29 cellular contexts compared by ENCODE assay signal in genomic region chr11:116190206-116190605, GRCh38.
"Had no signal": no experiment of that assay in that cellular context is flagged by ENCODE, and none has a peak within 500 bp of the region (broad histone marks: within the 10 kb centered on the region; RNA-seq: fewer than 3 reads in every experiment).

No MANE protein-coding gene starts in this region.

- H3K4me3 ChIP-seq: colonic mucosa, esophagus squamous epithelium, left ventricle myocardium inferior, lung, mucosa of descending colon, thoracic aorta, vagina had no signal

- H3K27ac ChIP-seq: colonic mucosa, epithelial cell of prostate, esophagus squamous epithelium, left ventricle myocardium inferior, thoracic aorta, vagina, VCaP had no signal

- H3K4me1 ChIP-seq: colonic mucosa had no signal

- H3K4me3 Mint-ChIP-seq: activated T-cell treated with anti-CD3 and anti-CD28 coated beads, Interleukin-2, amount 50 U/mL, for 72 hours; natural killer cell treated with Interleukin-12 subunit alpha and Interleukin-12 subunit beta and Interleukin-15 and Interleukin-18, amount 100 ng/mL, for 72 hours; stimulated activated naive CD8-positive, alpha-beta T cell treated with anti-CD3 and anti-CD28 coated beads, Interleukin-15, Interleukin-2, amounts not matched to agents 100 ng/mL and 50 ng/mL, for 24 hours; T-helper 1 cell treated with Interleukin-12 subunit alpha and Interleukin-12 subunit beta and Interleukin-4 antibody, amounts not matched to agents 30 μg/mL and 1 μg/mL, for 36 hours had no signal

- H3K9me3 Mint-ChIP-seq: activated T-cell treated with anti-CD3 and anti-CD28 coated beads, Interleukin-2, amount 50 U/mL, for 72 hours; natural killer cell treated with Interleukin-12 subunit alpha and Interleukin-12 subunit beta and Interleukin-15 and Interleukin-18, amount 100 ng/mL, for 72 hours; stimulated activated naive CD8-positive, alpha-beta T cell treated with anti-CD3 and anti-CD28 coated beads, Interleukin-15, Interleukin-2, amounts not matched to agents 100 ng/mL and 50 ng/mL, for 24 hours; T-helper 1 cell treated with Interleukin-12 subunit alpha and Interleukin-12 subunit beta and Interleukin-4 antibody, amounts not matched to agents 30 μg/mL and 1 μg/mL, for 36 hours had no signal

- ATAC-seq: activated naive CD4-positive, alpha-beta T cell treated with anti-CD3 and anti-CD28 coated beads, Interleukin-2, amount 50 U/mL, for 72 hours; activated T-cell treated with anti-CD3 and anti-CD28 coated beads, Interleukin-2, amount 50 U/mL, for 72 hours; mucosa of descending colon; natural killer cell treated with Interleukin-12 subunit alpha and Interleukin-12 subunit beta and Interleukin-15 and Interleukin-18, amount 100 ng/mL, for 72 hours; right cardiac atrium had no signal

- H3K27me3 ChIP-seq: colonic mucosa, vagina had no signal

- DNase-seq: activated CD4-positive, alpha-beta T cell treated with anti-CD3 and anti-CD28 coated beads for 4 hours; activated CD4-positive, alpha-beta T cell treated with anti-CD3 and anti-CD28 coated beads, Interleukin-2, amount 50 U/mL, for 4 hours; activated naive CD4-positive, alpha-beta T cell; activated T-cell treated with anti-CD3 and anti-CD28 coated beads for 4 hours; activated T-cell treated with anti-CD3 and anti-CD28 coated beads, Interleukin-2, amount 50 U/mL, for 72 hours; cerebellar nuclear complex; colonic mucosa; effector CD8-positive, alpha-beta T cell; esophagus squamous epithelium; foreskin melanocyte; kidney glomerular epithelial cell; left ventricle myocardium inferior; mucosa of descending colon; right cardiac atrium; stimulated activated CD4-positive, alpha-beta T cell treated with anti-CD3 and anti-CD28 coated beads, Interleukin-12 subunit alpha, Interleukin-12 subunit beta, amount 100 ng/mL, for 4 hours; stimulated activated CD4-positive, alpha-beta T cell treated with anti-CD3 and anti-CD28 coated beads, Interleukin-4, amount 100 ng/mL, for 1 hour; T-helper 9 cell; trophoblast cell had no signal

- H3K36me3 Mint-ChIP-seq: activated naive CD4-positive, alpha-beta T cell treated with anti-CD3 and anti-CD28 coated beads, Interleukin-2, amount 50 U/mL, for 72 hours; natural killer cell treated with Interleukin-12 subunit alpha and Interleukin-12 subunit beta and Interleukin-15 and Interleukin-18, amount 100 ng/mL, for 72 hours had no signal

- FAIRE-seq: endometrium, TTC549 had no signal

- H3K9me3 ChIP-seq: colonic mucosa, esophagus squamous epithelium, left ventricle myocardium inferior, mucosa of descending colon, thoracic aorta, vagina had no signal

- H3K36me3 ChIP-seq: colonic mucosa, esophagus squamous epithelium, left ventricle myocardium inferior, thoracic aorta, vagina had no signal

- H3K27ac Mint-ChIP-seq: activated naive CD4-positive, alpha-beta T cell treated with anti-CD3 and anti-CD28 coated beads, Interleukin-2, amount 50 U/mL, for 72 hours; activated T-cell treated with anti-CD3 and anti-CD28 coated beads, Interleukin-2, amount 50 U/mL, for 72 hours; natural killer cell treated with Interleukin-12 subunit alpha and Interleukin-12 subunit beta and Interleukin-15 and Interleukin-18, amount 100 ng/mL, for 72 hours; stimulated activated naive CD8-positive, alpha-beta T cell treated with anti-CD3 and anti-CD28 coated beads, Interleukin-15, Interleukin-2, amounts not matched to agents 100 ng/mL and 50 ng/mL, for 24 hours; T-helper 1 cell treated with Interleukin-12 subunit alpha and Interleukin-12 subunit beta and Interleukin-4 antibody, amounts not matched to agents 30 μg/mL and 1 μg/mL, for 36 hours had no signal
